18 cellular contexts compared by ENCODE assay signal in the genomic region with DNA sequence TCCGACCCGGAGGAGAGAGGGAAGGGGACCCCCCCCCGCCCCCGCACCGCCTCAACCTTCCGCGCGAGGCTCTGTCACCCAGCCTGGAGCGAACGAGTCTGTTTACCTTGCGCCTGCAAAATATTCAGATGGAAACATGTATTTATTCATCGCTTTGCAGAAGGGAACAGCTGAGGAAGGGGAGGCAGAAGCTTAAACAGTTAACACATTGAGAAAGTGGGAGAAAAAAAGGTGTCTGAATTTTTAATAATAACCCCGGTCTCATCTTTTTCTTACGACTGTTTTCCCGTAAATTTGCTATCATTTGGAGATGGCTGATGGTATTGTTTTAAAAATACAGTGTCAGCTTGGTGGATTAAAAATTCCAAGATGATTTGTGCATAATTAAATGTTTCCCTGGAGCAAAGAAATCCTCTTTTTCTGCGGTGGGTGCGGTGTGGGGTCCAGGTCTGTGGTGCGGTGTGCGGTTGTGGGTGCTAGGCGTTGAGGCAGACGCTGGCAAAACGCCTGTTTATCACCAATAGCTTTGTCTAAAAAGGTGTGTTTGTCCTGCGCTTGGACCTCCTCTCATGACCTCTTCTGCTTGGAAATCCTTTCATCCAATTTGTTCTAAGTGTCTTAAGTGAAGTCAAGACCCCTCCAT. TPM values are rescaled to one million over a fixed set of nuclear protein-coding genes. Genes with fewer than 3 reads are reported as not detected.
DNase-seq lines count a peak whose midpoint lies in the region; ATAC-seq and FAIRE-seq lines count a peak whose summit lies in the region.
"Had no signal": no experiment of that assay in that cellular context is flagged by ENCODE, and none has a peak within 500 bp of the region (broad histone marks: within the 10 kb centered on the region; RNA-seq: fewer than 3 reads in every experiment).

No MANE protein-coding gene starts in this region.

- intact Hi-C loops in activated T-helper 1 cell treated with anti-CD3 and anti-CD28 coated beads, Interleukin-12 subunit alpha, Interleukin-12 subunit beta, Interleukin-2, Interleukin-4 antibody, amounts not matched to agents 30 ng/mL and 10 ng/mL and 1 ng/mL, durations not matched to agents 14 hours and 24 hours and 36 hours (cut with micrococcal nuclease): loop anchor here (5.0 kb wide), 1 partner anchor 433 kb away; no protein-coding TSS in a partner anchor

- peaks cover 45% of the 10 kb centered on the region for H3K27me3 Mint-ChIP-seq in activated naive CD4-positive, alpha-beta T cell treated with anti-CD3 and anti-CD28 coated beads, Interleukin-2, amount 50 U/mL, for 24 hours
- H3K27me3 Mint-ChIP-seq in activated T-helper 1 cell treated with anti-CD3 and anti-CD28 coated beads, Interleukin-12 subunit alpha, Interleukin-12 subunit beta, Interleukin-2, Interleukin-4 antibody, amounts not matched to agents 30 ng/mL and 10 ng/mL and 1 ng/mL, durations not matched to agents 14 hours and 24 hours and 36 hours (ENCODE audit: insufficient read depth): peaks cover 47% of the 10 kb centered on the region

- peak overlapping the region; percentile 13 for H3K4me3 ChIP-seq in iPS-15b (ENCODE audit: low read depth, low read length)
- H3K4me3 ChIP-seq: heart right ventricle, vagina had no signal

- peaks cover 29% of the 10 kb centered on the region for H3K4me1 Mint-ChIP-seq in activated naive CD4-positive, alpha-beta T cell treated with anti-CD3 and anti-CD28 coated beads, Interleukin-2, amount 50 U/mL, for 24 hours
- H3K4me1 Mint-ChIP-seq in activated T-helper 1 cell treated with anti-CD3 and anti-CD28 coated beads, Interleukin-12 subunit alpha, Interleukin-12 subunit beta, Interleukin-2, Interleukin-4 antibody, amounts not matched to agents 30 ng/mL and 10 ng/mL and 1 ng/mL, durations not matched to agents 14 hours and 24 hours and 36 hours (ENCODE audit: low read depth): peaks cover 11% of the 10 kb centered on the region

- FAIRE-seq in urothelium cell line (lab: Jason Lieb, UNC): peak; percentile 55
- FAIRE-seq: GM19239 had no signal

- H3K36me3 ChIP-seq in iPS-15b (ENCODE audit: control insufficient read depth, insufficient read depth, low read length): no peaks in the 10 kb centered on the region
- H3K36me3 ChIP-seq: heart right ventricle, vagina had no signal

- H3K9me3 ChIP-seq in iPS-15b (ENCODE audit: control insufficient read depth, insufficient read depth, low read length): no peaks in the 10 kb centered on the region
- H3K9me3 ChIP-seq: heart right ventricle, vagina had no signal

- no peaks in the 10 kb centered on the region for H3K36me3 Mint-ChIP-seq in activated naive CD4-positive, alpha-beta T cell treated with anti-CD3 and anti-CD28 coated beads, Interleukin-2, amount 50 U/mL, for 24 hours
- peaks cover 5 to 8% of the 10 kb centered on the region in 2 donors for H3K36me3 Mint-ChIP-seq in activated naive CD4-positive, alpha-beta T cell treated with anti-CD3 and anti-CD28 coated beads, Interleukin-2, amount 50 U/mL, for 72 hours
- H3K36me3 Mint-ChIP-seq in activated T-helper 1 cell treated with anti-CD3 and anti-CD28 coated beads, Interleukin-12 subunit alpha, Interleukin-12 subunit beta, Interleukin-2, Interleukin-4 antibody, amounts not matched to agents 30 ng/mL and 10 ng/mL and 1 ng/mL, durations not matched to agents 14 hours and 24 hours and 36 hours (ENCODE audit: low read depth): peaks cover 2% of the 10 kb centered on the region

- H3K4me1 ChIP-seq in iPS-15b (ENCODE audit: control insufficient read depth, insufficient read depth, low read length): peaks cover 6% of the 10 kb centered on the region
- H3K4me1 ChIP-seq: vagina had no signal

- H3K27ac Mint-ChIP-seq in activated naive CD4-positive, alpha-beta T cell treated with anti-CD3 and anti-CD28 coated beads, Interleukin-2, amount 50 U/mL, for 24 hours: peak overlapping the region; percentile 73
- peak overlapping the region in 1 of 2 donors; percentile 73 for H3K27ac Mint-ChIP-seq in activated naive CD4-positive, alpha-beta T cell treated with anti-CD3 and anti-CD28 coated beads, Interleukin-2, amount 50 U/mL, for 72 hours
- H3K27ac Mint-ChIP-seq in activated T-helper 1 cell treated with anti-CD3 and anti-CD28 coated beads, Interleukin-12 subunit alpha, Interleukin-12 subunit beta, Interleukin-2, Interleukin-4 antibody, amounts not matched to agents 30 ng/mL and 10 ng/mL and 1 ng/mL, durations not matched to agents 14 hours and 24 hours and 36 hours: peak overlapping the region; percentile 90
- H3K27ac Mint-ChIP-seq: HFFc6, progenitor cell of endocrine pancreas had no signal

- no peak overlapping the region for H3K9ac ChIP-seq in iPS-15b (ENCODE audit: low read depth, low read length)

- H3K27me3 ChIP-seq in iPS-15b (ENCODE audit: control insufficient read depth, insufficient read depth, low read length): peaks cover 75% of the 10 kb centered on the region

- peak overlapping the region; percentile 55 for H3K4me3 Mint-ChIP-seq in activated naive CD4-positive, alpha-beta T cell treated with anti-CD3 and anti-CD28 coated beads, Interleukin-2, amount 50 U/mL, for 24 hours
- H3K4me3 Mint-ChIP-seq in activated T-helper 1 cell treated with anti-CD3 and anti-CD28 coated beads, Interleukin-12 subunit alpha, Interleukin-12 subunit beta, Interleukin-2, Interleukin-4 antibody, amounts not matched to agents 30 ng/mL and 10 ng/mL and 1 ng/mL, durations not matched to agents 14 hours and 24 hours and 36 hours: no peak overlapping the region
- H3K4me3 Mint-ChIP-seq: HFFc6 had no signal

- no peak for ATAC-seq in activated naive CD4-positive, alpha-beta T cell treated with anti-CD3 and anti-CD28 coated beads, Interleukin-2, amount 50 U/mL, for 72 hours
- ATAC-seq in GM18520 (IDR thresholded peaks at IDR 0.05; ENCODE audit: unreplicated experiment): no peak
- ATAC-seq in HG02610 (IDR thresholded peaks at IDR 0.05; ENCODE audit: unreplicated experiment): no peak
- ATAC-seq: heart right ventricle had no signal

- H3K9me3 Mint-ChIP-seq in activated naive CD4-positive, alpha-beta T cell treated with anti-CD3 and anti-CD28 coated beads, Interleukin-2, amount 50 U/mL, for 24 hours: no peaks in the 10 kb centered on the region
- no peaks in the 10 kb centered on the region for H3K9me3 Mint-ChIP-seq in activated naive CD4-positive, alpha-beta T cell treated with anti-CD3 and anti-CD28 coated beads, Interleukin-2, amount 50 U/mL, for 72 hours
- no peaks in the 10 kb centered on the region for H3K9me3 Mint-ChIP-seq in activated T-helper 1 cell treated with anti-CD3 and anti-CD28 coated beads, Interleukin-12 subunit alpha, Interleukin-12 subunit beta, Interleukin-2, Interleukin-4 antibody, amounts not matched to agents 30 ng/mL and 10 ng/mL and 1 ng/mL, durations not matched to agents 14 hours and 24 hours and 36 hours
- H3K9me3 Mint-ChIP-seq: HFFc6 had no signal

- DNase-seq in activated naive CD4-positive, alpha-beta T cell treated with anti-CD3 and anti-CD28 coated beads, Interleukin-2, amount 50 U/mL, for 72 hours (ENCODE audit: low spot score in 2 of 2): no peak
- no peak for DNase-seq in activated T-helper 1 cell treated with anti-CD3 and anti-CD28 coated beads, Interleukin-12 subunit alpha, Interleukin-12 subunit beta, Interleukin-2, Interleukin-4 antibody, amounts not matched to agents 30 ng/mL and 10 ng/mL and 1 ng/mL, durations not matched to agents 14 hours and 24 hours and 36 hours (ENCODE audit: low spot score)
- no peak for DNase-seq in urothelium cell line (ENCODE audit: low spot score)
- no peak for DNase-seq in 8988T
- DNase-seq: activated effector memory CD4-positive, alpha-beta T cell treated with Interleukin-2 at 50 U/mL for 16 hours; dermis blood vessel endothelial cell; DMS 273 treated with DMSO at 0.1 percent for 48 hours; heart right ventricle; HFFc6; IMR-90; kidney glomerular epithelial cell had no signal

RNA-seq across cellular contexts. Expression of gene UNCX, which starts 1.5 kb away (rescaled TPM):
- not detected for total RNA-seq in activated naive CD4-positive, alpha-beta T cell treated with anti-CD3 and anti-CD28 coated beads, Interleukin-2, amount 50 U/mL, for 72 hours
- total RNA-seq in activated T-helper 1 cell treated with anti-CD3 and anti-CD28 coated beads, Interleukin-12 subunit alpha, Interleukin-12 subunit beta, Interleukin-2, Interleukin-4 antibody, amounts not matched to agents 30 ng/mL and 10 ng/mL and 1 ng/mL, durations not matched to agents 14 hours and 24 hours and 36 hours: not detected in 2 replicates
- total RNA-seq: dermis blood vessel endothelial cell, heart right ventricle, HFFc6, IMR-90, progenitor cell of endocrine pancreas, vagina had no signal
